8 cellular contexts compared by ENCODE assay signal in the genomic region with DNA sequence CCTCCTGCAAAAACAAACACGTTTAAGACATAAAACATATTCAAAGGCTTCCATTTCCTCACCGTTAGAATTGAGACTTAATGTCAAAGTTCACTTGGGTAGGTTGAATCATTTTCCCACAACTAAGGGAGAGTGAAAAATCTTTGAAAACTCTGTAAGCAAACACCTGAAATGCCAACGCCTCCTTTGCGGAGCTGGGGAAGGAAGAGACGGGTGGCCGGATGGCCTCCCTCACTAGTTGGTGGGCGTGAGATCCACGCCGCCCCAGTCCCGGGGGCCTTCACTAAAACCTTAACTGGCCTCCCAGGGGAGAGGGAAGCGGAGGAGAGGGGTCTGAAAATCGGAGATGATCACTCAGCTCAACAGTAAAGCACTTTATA. TPM values are rescaled to one million over a fixed set of nuclear protein-coding genes. Genes with fewer than 3 reads are reported as not detected.
DNase-seq lines count a peak whose midpoint lies in the region; ATAC-seq and TF ChIP-seq lines count a peak whose summit lies in the region.

No MANE protein-coding gene starts in this region.

- peak overlapping the region; percentile 94 to 98 for H3K4me3 Mint-ChIP-seq in activated T-cell treated with anti-CD3 and anti-CD28 coated beads, Interleukin-2, amount 50 U/mL, for 72 hours

- no peak for TF ChIP-seq CTCF in retinal pigment epithelial cell (conservative IDR thresholded peaks at IDR 0.05; ENCODE audit: low read depth, low read length)

- no peaks in the 10 kb centered on the region for H3K27me3 ChIP-seq in MG63

- no peaks in the 10 kb centered on the region for H3K27me3 Mint-ChIP-seq in activated T-cell treated with anti-CD3 and anti-CD28 coated beads, Interleukin-2, amount 50 U/mL, for 72 hours (ENCODE audit: low read depth)

- no peaks in the 10 kb centered on the region for H3K9me3 ChIP-seq in MG63

- peak; percentile 8 to 29 for ATAC-seq in activated T-cell treated with anti-CD3 and anti-CD28 coated beads, Interleukin-2, amount 50 U/mL, for 72 hours (replicated peaks in 1 of 2)
- no peak for ATAC-seq in GM21723 (IDR thresholded peaks at IDR 0.05; ENCODE audit: unreplicated experiment)

- DNase-seq in NCI-H1092 treated with DMSO at 0.1 percent for 48 hours (lab: John Stamatoyannopoulos, UW) = peak; percentile 37
- no peak for DNase-seq in NCI-H1092 (lab: John Stamatoyannopoulos, UW)
- DNase-seq in MG63 = peak; percentile 57
- DNase-seq in activated T-cell treated with anti-CD3 and anti-CD28 coated beads, Interleukin-2, amount 50 U/mL, for 72 hours = peak; percentile 48 to 52
- DNase-seq in glomerular visceral epithelial cell (ENCODE audit: extremely low spot score) = peak; percentile 37
- DNase-seq in retinal pigment epithelial cell (ENCODE audit: low read depth) = no peak
- DNase-seq in pons (ENCODE audit: low spot score) = no peak

- H3K27ac Mint-ChIP-seq in activated T-cell treated with anti-CD3 and anti-CD28 coated beads, Interleukin-2, amount 50 U/mL, for 72 hours = peak overlapping the region; percentile 98

- H3K4me1 Mint-ChIP-seq in activated T-cell treated with anti-CD3 and anti-CD28 coated beads, Interleukin-2, amount 50 U/mL, for 72 hours (ENCODE audit: low read depth) = peaks cover 65% of the 10 kb centered on the region

- H3K4me3 ChIP-seq in MG63 = peak overlapping the region; percentile 70
- peak overlapping the region; percentile 69 for H3K4me3 ChIP-seq in retinal pigment epithelial cell (ENCODE audit: low read length)

- H3K36me3 Mint-ChIP-seq in activated T-cell treated with anti-CD3 and anti-CD28 coated beads, Interleukin-2, amount 50 U/mL, for 72 hours (ENCODE audit: insufficient read depth in 2 of 2) = peaks cover 5 to 12% of the 10 kb centered on the region in 2 donors

- peaks cover 18% of the 10 kb centered on the region for H3K36me3 ChIP-seq in MG63

- no peaks in the 10 kb centered on the region for H3K9me3 Mint-ChIP-seq in activated T-cell treated with anti-CD3 and anti-CD28 coated beads, Interleukin-2, amount 50 U/mL, for 72 hours

RNA-seq across cellular contexts. Expression of a gene that starts 0.8 kb away (rescaled TPM):
- total RNA-seq in MG63 (2014; rRNA removed; shearing (Covaris generic); ENCODE audit: low replicate concordance) = 20.7 and 24.1 TPM in 2 replicates
- total RNA-seq in activated T-cell treated with anti-CD3 and anti-CD28 coated beads, Interleukin-2, amount 50 U/mL, for 72 hours = 10 to 100 TPM; 42.0 to 59.2 TPM

RNA-seq across cellular contexts. Expression of a gene that starts 10.4 kb away (rescaled TPM):
- 103 and 154 TPM in 2 replicates for total RNA-seq in MG63 (2014; rRNA removed; shearing (Covaris generic); ENCODE audit: low replicate concordance)
- total RNA-seq in activated T-cell treated with anti-CD3 and anti-CD28 coated beads, Interleukin-2, amount 50 U/mL, for 72 hours = 100 to 1,000 TPM; 130 to 145 TPM

Comparison
In these comparisons a context has a peak if more than half of its experiments do, and no peak if none do; other contexts are left out.
1. DNase-seq: peak in NCI-H1092 treated with DMSO at 0.1 percent for 48 hours (single experiment), MG63 (single experiment), activated T-cell treated with anti-CD3 and anti-CD28 coated beads, Interleukin-2, amount 50 U/mL, for 72 hours (2 of 2) and glomerular visceral epithelial cell (single experiment); none in NCI-H1092 (single experiment), retinal pigment epithelial cell (single experiment) and pons (single experiment).